13 cellular contexts compared by ENCODE assay signal in genomic region chr4:145945431-145946155, GRCh38.
"Had no signal": no experiment of that assay in that cellular context is flagged by ENCODE, and none has a peak within 500 bp of the region (broad histone marks: within the 10 kb centered on the region; RNA-seq: fewer than 3 reads in every experiment).

No MANE protein-coding gene starts in this region.

- H3K9me3 Mint-ChIP-seq: activated B cell treated with CpG ODN at 0.5 μM for 24 hours; activated CD4-positive, alpha-beta T cell treated with anti-CD3 and anti-CD28 coated beads, Interleukin-2, amount 10 ng/mL, durations not matched to agents 24 days and 14 days; activated naive CD4-positive, alpha-beta T cell treated with anti-CD3 and anti-CD28 coated beads, Interleukin-2, amount 10 ng/mL, durations not matched to agents 7 days and 5 days; activated T-helper 17 cell treated with anti-CD3 and anti-CD28 coated beads, Interleukin-2, amount 50 U/mL, for 72 hours; endodermal cell had no signal

- H3K9me3 ChIP-seq: adrenal gland, body of pancreas, esophagus muscularis mucosa, thyroid gland, vagina had no signal

- H3K4me3 ChIP-seq: adrenal gland, body of pancreas, esophagus muscularis mucosa, smooth muscle cell, thyroid gland, vagina had no signal

- H3K27me3 ChIP-seq: adrenal gland, body of pancreas, esophagus muscularis mucosa, thyroid gland, vagina had no signal

- H3K4me1 Mint-ChIP-seq: activated B cell treated with CpG ODN at 0.5 μM for 24 hours; activated CD4-positive, alpha-beta T cell treated with anti-CD3 and anti-CD28 coated beads, Interleukin-2, amount 10 ng/mL, durations not matched to agents 24 days and 14 days; activated naive CD4-positive, alpha-beta T cell treated with anti-CD3 and anti-CD28 coated beads, Interleukin-2, amount 10 ng/mL, durations not matched to agents 7 days and 5 days; activated T-helper 17 cell treated with anti-CD3 and anti-CD28 coated beads, Interleukin-2, amount 50 U/mL, for 72 hours had no signal

- H3K27ac ChIP-seq: adrenal gland, body of pancreas, esophagus muscularis mucosa, thyroid gland, vagina had no signal

- H3K36me3 Mint-ChIP-seq: activated naive CD4-positive, alpha-beta T cell treated with anti-CD3 and anti-CD28 coated beads, Interleukin-2, amount 10 ng/mL, durations not matched to agents 7 days and 5 days had no signal

- H3K27ac Mint-ChIP-seq: activated B cell treated with CpG ODN at 0.5 μM for 24 hours; activated CD4-positive, alpha-beta T cell treated with anti-CD3 and anti-CD28 coated beads, Interleukin-2, amount 10 ng/mL, durations not matched to agents 24 days and 14 days; activated naive CD4-positive, alpha-beta T cell treated with anti-CD3 and anti-CD28 coated beads, Interleukin-2, amount 10 ng/mL, durations not matched to agents 7 days and 5 days; activated T-helper 17 cell treated with anti-CD3 and anti-CD28 coated beads, Interleukin-2, amount 50 U/mL, for 72 hours; endodermal cell had no signal

- H3K4me3 Mint-ChIP-seq: activated B cell treated with CpG ODN at 0.5 μM for 24 hours; activated CD4-positive, alpha-beta T cell treated with anti-CD3 and anti-CD28 coated beads, Interleukin-2, amount 10 ng/mL, durations not matched to agents 24 days and 14 days; activated naive CD4-positive, alpha-beta T cell treated with anti-CD3 and anti-CD28 coated beads, Interleukin-2, amount 10 ng/mL, durations not matched to agents 7 days and 5 days; activated T-helper 17 cell treated with anti-CD3 and anti-CD28 coated beads, Interleukin-2, amount 50 U/mL, for 72 hours; endodermal cell had no signal

- DNase-seq: activated B cell treated with CpG ODN at 0.5 μM for 24 hours; activated CD4-positive, alpha-beta T cell treated with anti-CD3 and anti-CD28 coated beads, Interleukin-2, amount 10 ng/mL, durations not matched to agents 24 days and 14 days; activated naive CD4-positive, alpha-beta T cell treated with anti-CD3 and anti-CD28 coated beads, Interleukin-2, amount 10 ng/mL, durations not matched to agents 7 days and 5 days; adrenal gland; body of pancreas; endodermal cell; foreskin melanocyte; T-helper 1 cell; thyroid gland had no signal

- H3K4me1 ChIP-seq: adrenal gland, body of pancreas, esophagus muscularis mucosa, thyroid gland, vagina had no signal

- H3K36me3 ChIP-seq: adrenal gland, esophagus muscularis mucosa, thyroid gland, vagina had no signal

- H3K4me2 ChIP-seq: smooth muscle cell had no signal
